In the genomic region with DNA sequence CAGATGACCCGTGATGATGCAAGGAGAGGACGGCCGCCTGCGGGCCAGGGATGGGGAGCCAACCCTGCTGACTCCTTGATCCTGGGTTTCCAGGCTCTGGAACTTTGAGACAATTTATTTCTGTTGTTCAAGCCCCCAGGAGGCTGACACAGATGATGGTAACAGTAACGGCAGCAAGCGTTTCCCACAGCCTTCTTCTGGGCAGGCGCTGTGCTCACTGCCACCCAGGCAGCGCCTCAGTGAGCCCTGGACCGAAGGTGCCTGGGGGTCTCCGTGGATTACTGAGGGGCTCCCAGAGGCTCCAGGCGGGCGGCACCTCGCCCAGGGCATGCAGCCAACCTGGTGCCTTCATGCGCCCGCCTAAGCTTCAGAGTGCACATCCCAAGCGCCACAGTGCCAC, we compare ENCODE assay signal across 33 cellular contexts.
"Had no signal": no experiment of that assay in that cellular context is flagged by ENCODE, and none has a peak within 500 bp of the region (broad histone marks: within the 10 kb centered on the region; RNA-seq: fewer than 3 reads in every experiment).

No MANE protein-coding gene starts in this region.

- H3K4me2 ChIP-seq: PC-9 had no signal

- H3K27me3 ChIP-seq: cardiac muscle cell, MG63 had no signal

- FAIRE-seq: RCC 7860 had no signal

- H3K27ac ChIP-seq: brain microvascular endothelial cell, cardiac muscle cell, PC-9, RWPE1, SJCRH30, SK-N-MC, WERI-Rb-1 had no signal

- H3K36me3 Mint-ChIP-seq: activated naive CD8-positive, alpha-beta T cell treated with anti-CD3 and anti-CD28 coated beads for 36 hours had no signal

- H3K27me3 Mint-ChIP-seq: activated CD8-positive, alpha-beta T cell treated with anti-CD3 and anti-CD28 coated beads for 36 hours; central memory CD8-positive, alpha-beta T cell had no signal

- H3K36me3 ChIP-seq: brain microvascular endothelial cell, cardiac muscle cell, MG63, SJCRH30, WERI-Rb-1 had no signal

- H3K9me3 ChIP-seq: MG63, SJCRH30 had no signal

- H3K4me1 Mint-ChIP-seq: activated CD4-positive, alpha-beta T cell treated with anti-CD3 and anti-CD28 coated beads, Interleukin-2, amount 10 ng/mL, durations not matched to agents 24 days and 14 days; activated naive CD8-positive, alpha-beta T cell treated with anti-CD3 and anti-CD28 coated beads for 36 hours; activated T-helper 17 cell treated with anti-CD3 and anti-CD28 coated beads, Interleukin-2, amount 50 U/mL, for 72 hours had no signal

- DNase-seq: activated CD4-positive, alpha-beta T cell treated with anti-CD3 and anti-CD28 coated beads, Interleukin-2, amount 10 ng/mL, durations not matched to agents 24 days and 14 days; activated CD4-positive, alpha-beta T cell treated with anti-CD3 and anti-CD28 coated beads, Interleukin-2, amount 50 U/mL, for 4 hours; activated CD8-positive, alpha-beta T cell treated with anti-CD3 and anti-CD28 coated beads for 36 hours; activated effector memory CD4-positive, alpha-beta T cell treated with anti-CD3 and anti-CD28 coated beads, Interleukin-2, amount 50 U/mL, for 16 hours; activated naive CD4-positive, alpha-beta T cell; activated naive CD4-positive, alpha-beta T cell treated with anti-CD3 and anti-CD28 coated beads, Interleukin-2, amount 50 U/mL, for 16 hours; activated naive CD8-positive, alpha-beta T cell treated with anti-CD3 and anti-CD28 coated beads for 36 hours; activated T-cell treated with anti-CD3 and anti-CD28 coated beads, Interleukin-2, amount 50 U/mL, for 1 hour; activated T-cell treated with anti-CD3 and anti-CD28 coated beads, Interleukin-2, amount 50 U/mL, for 72 hours; amniotic stem cell; aorta; brain microvascular endothelial cell; Kasumi-1; KG1; MG63; NCI-H1048; NCI-H187; NCI-H2171 treated with DMSO at 0.1 percent for 48 hours; NCI-H2227 treated with DMSO at 0.1 percent for 48 hours; NCI-H446; NCI-H510A treated with DMSO at 0.1 percent for 48 hours; NCI-H526 treated with DMSO at 0.1 percent for 48 hours; NK-92 treated with Interleukin-12 subunit alpha and Interleukin-12 subunit beta, amount 100 ng/mL, for 24 hours; PC-9; SJCRH30; T1000; WERI-Rb-1 had no signal

- H3K4me3 ChIP-seq: cardiac muscle cell, MG63, PC-9, SJCRH30, SK-N-MC had no signal

- ATAC-seq: activated CD8-positive, alpha-beta T cell treated with anti-CD3 and anti-CD28 coated beads for 36 hours; activated T-cell treated with anti-CD3 and anti-CD28 coated beads, Interleukin-2, amount 50 U/mL, for 72 hours; activated T-helper 17 cell treated with anti-CD3 and anti-CD28 coated beads, Interleukin-2, amount 50 U/mL, for 72 hours had no signal

- H3K27ac Mint-ChIP-seq: activated CD4-positive, alpha-beta T cell treated with anti-CD3 and anti-CD28 coated beads, Interleukin-2, amount 10 ng/mL, durations not matched to agents 24 days and 14 days; activated CD8-positive, alpha-beta T cell treated with anti-CD3 and anti-CD28 coated beads for 36 hours; activated naive CD8-positive, alpha-beta T cell treated with anti-CD3 and anti-CD28 coated beads for 36 hours; activated T-cell treated with anti-CD3 and anti-CD28 coated beads, Interleukin-2, amount 50 U/mL, for 72 hours; activated T-helper 17 cell treated with anti-CD3 and anti-CD28 coated beads, Interleukin-2, amount 50 U/mL, for 72 hours had no signal

- H3K4me3 Mint-ChIP-seq: activated CD4-positive, alpha-beta T cell treated with anti-CD3 and anti-CD28 coated beads, Interleukin-2, amount 10 ng/mL, durations not matched to agents 24 days and 14 days; activated CD8-positive, alpha-beta T cell treated with anti-CD3 and anti-CD28 coated beads for 36 hours; activated naive CD8-positive, alpha-beta T cell treated with anti-CD3 and anti-CD28 coated beads for 36 hours; activated T-cell treated with anti-CD3 and anti-CD28 coated beads, Interleukin-2, amount 50 U/mL, for 72 hours; activated T-helper 17 cell treated with anti-CD3 and anti-CD28 coated beads, Interleukin-2, amount 50 U/mL, for 72 hours; central memory CD8-positive, alpha-beta T cell had no signal

- H2AFZ ChIP-seq: PC-9 had no signal

- H3K9me3 Mint-ChIP-seq: activated CD4-positive, alpha-beta T cell treated with anti-CD3 and anti-CD28 coated beads, Interleukin-2, amount 10 ng/mL, durations not matched to agents 24 days and 14 days; activated CD8-positive, alpha-beta T cell treated with anti-CD3 and anti-CD28 coated beads for 36 hours; activated naive CD8-positive, alpha-beta T cell treated with anti-CD3 and anti-CD28 coated beads for 36 hours; activated T-cell treated with anti-CD3 and anti-CD28 coated beads, Interleukin-2, amount 50 U/mL, for 72 hours; activated T-helper 17 cell treated with anti-CD3 and anti-CD28 coated beads, Interleukin-2, amount 50 U/mL, for 72 hours; central memory CD8-positive, alpha-beta T cell had no signal
